Comparison of ENCODE assay signal across 9 cellular contexts in genomic region chr2:203237501-203238238, GRCh38. TPM values are rescaled to one million over a fixed set of nuclear protein-coding genes. Genes with fewer than 3 reads are reported as not detected.
DNase-seq lines count a peak whose midpoint lies in the region; ATAC-seq and TF ChIP-seq lines count a peak whose summit lies in the region.
"Had no signal": no experiment of that assay in that cellular context is flagged by ENCODE, and none has a peak within 500 bp of the region (broad histone marks: within the 10 kb centered on the region; RNA-seq: fewer than 3 reads in every experiment).

No MANE protein-coding gene starts in this region.

- H3K9me3 Mint-ChIP-seq in activated naive CD8-positive, alpha-beta T cell (ENCODE audit: low read depth): no peaks in the 10 kb centered on the region

- H3K27ac ChIP-seq in 22Rv1 (peak overlapping the region; percentile 91), HUES6 (ENCODE audit: low read depth, low read length) (no peak overlapping the region), mucosa of rectum (ENCODE audit: low read depth in 2 of 2, low read length in 2 of 2) (no peak overlapping the region)

- no peaks in the 10 kb centered on the region for H3K9me3 ChIP-seq in HUES6 (ENCODE audit: control insufficient read depth, insufficient read depth, low read depth, low read length)
- H3K9me3 ChIP-seq in mucosa of rectum (ENCODE audit: control insufficient read depth in 2 of 2, low read length in 2 of 2): no peaks in the 10 kb centered on the region

- DNase-seq in NCI-H774 (lab: John Stamatoyannopoulos, UW) (no peak), sciatic nerve (ENCODE audit: low spot score) (no peak), cortex of kidney (lab: John Stamatoyannopoulos, UW) (no peak)
- DNase-seq: activated gamma-delta T cell had no signal

- H3K4me1 ChIP-seq in HUES6 (ENCODE audit: control insufficient read depth, insufficient read depth, low read length) (no peaks in the 10 kb centered on the region), mucosa of rectum (ENCODE audit: control insufficient read depth in 2 of 2, insufficient read depth in 2 of 2, low read length in 2 of 2) (peaks cover 6 to 7% of the 10 kb centered on the region in 2 donors)

- no peak for TF ChIP-seq CTCF in 22Rv1 (IDR thresholded peaks at IDR 0.05)

- peak overlapping the region; percentile 61 for H3K27ac Mint-ChIP-seq in activated naive CD8-positive, alpha-beta T cell

- H3K4me3 Mint-ChIP-seq in activated naive CD8-positive, alpha-beta T cell: peak overlapping the region; percentile 100

- H3K27me3 Mint-ChIP-seq in activated naive CD8-positive, alpha-beta T cell: no peaks in the 10 kb centered on the region

- H3K9ac ChIP-seq in HUES6 (ENCODE audit: low read length) (no peak overlapping the region), mucosa of rectum (ENCODE audit: low read depth in 1 of 2, low read length in 2 of 2) (peak overlapping the region in 1 of 2 donors; percentile 91)

- H3K4me3 ChIP-seq in HUES6 (ENCODE audit: low read depth, low read length) (peak overlapping the region; percentile 95), mucosa of rectum (ENCODE audit: low read length in 2 of 2) (peak overlapping the region; percentile 96 to 97)

- intact Hi-C loops in sciatic nerve (cut with DNase I): no loop called here

- peaks cover 8% of the 10 kb centered on the region for H3K36me3 Mint-ChIP-seq in activated naive CD8-positive, alpha-beta T cell

- H3K4me1 Mint-ChIP-seq in activated naive CD8-positive, alpha-beta T cell (ENCODE audit: low read depth): peaks cover 27% of the 10 kb centered on the region

- H3K36me3 ChIP-seq in HUES6 (ENCODE audit: control insufficient read depth, insufficient read depth, low read length) (peaks cover 8% of the 10 kb centered on the region; the same call in 1 of the 2 replicates), mucosa of rectum (ENCODE audit: control insufficient read depth in 2 of 2, insufficient read depth in 2 of 2, low read length in 2 of 2) (no peaks in the 10 kb centered on the region)

- ATAC-seq in sciatic nerve (no peak), GM19351 (IDR thresholded peaks at IDR 0.05; ENCODE audit: unreplicated experiment) (no peak)

- H3K27me3 ChIP-seq in HUES6 (ENCODE audit: control insufficient read depth, insufficient read depth, low read length): no peaks in the 10 kb centered on the region
- H3K27me3 ChIP-seq in mucosa of rectum (ENCODE audit: control insufficient read depth in 2 of 2, insufficient read depth in 2 of 2, low read length in 2 of 2): no peaks in the 10 kb centered on the region

RNA-seq across cellular contexts. Expression of gene CYP20A1, which starts 1.1 kb away (rescaled TPM):
- total RNA-seq in sciatic nerve: 32.6 TPM
